ENCODE assay signal across 1 cellular context in the genomic region with DNA sequence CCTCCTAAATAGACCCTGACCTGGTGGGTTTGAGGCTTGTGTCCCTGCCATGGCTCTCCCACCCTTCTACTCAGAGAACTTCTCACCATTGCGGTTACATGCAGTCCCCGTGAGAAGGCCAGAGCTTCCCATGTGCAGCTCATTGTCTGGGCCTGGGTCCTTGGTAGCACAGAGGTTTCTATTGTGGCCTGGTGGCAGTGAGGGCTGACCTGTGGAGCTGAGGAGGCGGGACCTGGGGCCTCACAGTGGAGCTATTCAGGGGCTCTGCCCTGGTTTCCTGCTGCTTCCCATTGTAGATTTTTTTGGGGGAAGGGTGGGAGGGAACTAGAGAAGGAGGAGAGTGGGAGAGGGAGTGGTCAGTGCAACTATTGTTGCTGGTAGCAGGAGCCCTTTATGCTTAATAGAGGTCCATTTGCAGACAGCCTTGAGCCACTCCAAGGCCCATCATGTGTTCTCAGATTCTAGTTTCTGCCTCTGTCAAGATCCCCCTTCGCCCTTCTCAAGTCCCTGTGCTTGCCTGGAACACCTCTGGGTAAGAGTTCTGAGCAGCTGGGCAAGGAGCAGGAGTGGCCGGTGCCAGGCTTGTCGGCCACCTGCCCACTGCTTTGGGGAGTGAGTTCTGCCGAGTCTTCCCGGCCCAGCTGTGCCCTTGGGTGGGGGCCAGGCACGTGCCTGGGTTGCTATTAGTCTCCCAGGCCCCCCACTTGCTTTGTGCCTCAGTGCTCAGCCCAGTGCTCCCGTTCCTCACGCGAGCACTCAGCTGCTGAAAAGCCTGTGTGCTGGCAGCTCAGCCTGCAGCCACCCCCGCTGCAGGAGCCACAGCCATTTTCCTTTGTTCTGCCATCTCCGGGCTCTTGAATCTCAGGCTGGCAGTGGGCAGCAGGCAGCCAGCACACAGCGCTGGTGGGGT.
TF ChIP-seq lines count a peak whose summit lies in the region.

No MANE protein-coding gene starts in this region.

TF ChIP-seq in HepG2, 621 proteins besides CTCF, POLR2A, EP300 and RAD21 (continued from another document and continues in another):
- TF ChIP-seq ZNF687 (CRISPR knock-in tag; IDR thresholded peaks at IDR 0.05): peak; percentile 88
- peak; percentile 46; the same call in 1 of the 2 replicates for TF ChIP-seq SALL1 (CRISPR knock-in tag; IDR thresholded peaks at IDR 0.05)
- TF ChIP-seq SOX6 (IDR thresholded peaks at IDR 0.05): no peak
- peak; percentile 94 for TF ChIP-seq SOX6 (CRISPR knock-in tag; IDR thresholded peaks at IDR 0.05)
- no peak for TF ChIP-seq ZBTB26 (CRISPR knock-in tag; IDR thresholded peaks at IDR 0.05; ENCODE audit: borderline replicate concordance)
- peak; percentile 63 for TF ChIP-seq POLR2G (IDR thresholded peaks at IDR 0.05; ENCODE audit: low read depth, low read length)
- no peak for TF ChIP-seq ZNF558 (CRISPR knock-in tag; IDR thresholded peaks at IDR 0.05; ENCODE audit: borderline replicate concordance)
- TF ChIP-seq ZFP91 (CRISPR knock-in tag; IDR thresholded peaks at IDR 0.05; ENCODE audit: borderline replicate concordance): peak; percentile 49; the same call in 1 of the 2 replicates
- no peak for TF ChIP-seq ZNF484 (CRISPR knock-in tag; IDR thresholded peaks at IDR 0.05; ENCODE audit: borderline replicate concordance, low read depth)
- no peak for TF ChIP-seq ZNF432 (CRISPR knock-in tag; IDR thresholded peaks at IDR 0.05; ENCODE audit: borderline replicate concordance)
- peak; percentile 43; the same call in 1 of the 2 replicates for TF ChIP-seq FOSL2 (CRISPR knock-in tag; IDR thresholded peaks at IDR 0.05)
- TF ChIP-seq ZNF281 (CRISPR knock-in tag; IDR thresholded peaks at IDR 0.05; ENCODE audit: borderline replicate concordance): peak; percentile 74; the same call in 1 of the 2 replicates
- TF ChIP-seq ZNF615 (CRISPR knock-in tag; IDR thresholded peaks at IDR 0.05; ENCODE audit: borderline replicate concordance): no peak
- TF ChIP-seq ZIK1 (CRISPR knock-in tag; IDR thresholded peaks at IDR 0.05; ENCODE audit: borderline replicate concordance, low read depth): 0 out of 2 replicates have a peak, but pooled peaks have one; percentile 51
- peak; percentile 58; the same call in 1 of the 2 replicates for TF ChIP-seq ZNF331 (CRISPR knock-in tag; IDR thresholded peaks at IDR 0.05)
- TF ChIP-seq, protein P1, sequence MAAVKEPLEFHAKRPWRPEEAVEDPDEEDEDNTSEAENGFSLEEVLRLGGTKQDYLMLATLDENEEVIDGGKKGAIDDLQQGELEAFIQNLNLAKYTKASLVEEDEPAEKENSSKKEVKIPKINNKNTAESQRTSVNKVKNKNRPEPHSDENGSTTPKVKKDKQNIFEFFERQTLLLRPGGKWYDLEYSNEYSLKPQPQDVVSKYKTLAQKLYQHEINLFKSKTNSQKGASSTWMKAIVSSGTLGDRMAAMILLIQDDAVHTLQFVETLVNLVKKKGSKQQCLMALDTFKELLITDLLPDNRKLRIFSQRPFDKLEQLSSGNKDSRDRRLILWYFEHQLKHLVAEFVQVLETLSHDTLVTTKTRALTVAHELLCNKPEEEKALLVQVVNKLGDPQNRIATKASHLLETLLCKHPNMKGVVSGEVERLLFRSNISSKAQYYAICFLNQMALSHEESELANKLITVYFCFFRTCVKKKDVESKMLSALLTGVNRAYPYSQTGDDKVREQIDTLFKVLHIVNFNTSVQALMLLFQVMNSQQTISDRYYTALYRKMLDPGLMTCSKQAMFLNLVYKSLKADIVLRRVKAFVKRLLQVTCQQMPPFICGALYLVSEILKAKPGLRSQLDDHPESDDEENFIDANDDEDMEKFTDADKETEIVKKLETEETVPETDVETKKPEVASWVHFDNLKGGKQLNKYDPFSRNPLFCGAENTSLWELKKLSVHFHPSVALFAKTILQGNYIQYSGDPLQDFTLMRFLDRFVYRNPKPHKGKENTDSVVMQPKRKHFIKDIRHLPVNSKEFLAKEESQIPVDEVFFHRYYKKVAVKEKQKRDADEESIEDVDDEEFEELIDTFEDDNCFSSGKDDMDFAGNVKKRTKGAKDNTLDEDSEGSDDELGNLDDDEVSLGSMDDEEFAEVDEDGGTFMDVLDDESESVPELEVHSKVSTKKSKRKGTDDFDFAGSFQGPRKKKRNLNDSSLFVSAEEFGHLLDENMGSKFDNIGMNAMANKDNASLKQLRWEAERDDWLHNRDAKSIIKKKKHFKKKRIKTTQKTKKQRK (IDR thresholded peaks at IDR 0.05; ENCODE audit: low read length): no peak
- TF ChIP-seq IRF2 (CRISPR knock-in tag; IDR thresholded peaks at IDR 0.05): 0 out of 2 replicates have a peak, but pooled peaks have one; percentile 16
- no peak for TF ChIP-seq TRIM22 (IDR thresholded peaks at IDR 0.05)
- TF ChIP-seq ZNF556 (CRISPR knock-in tag; IDR thresholded peaks at IDR 0.05; ENCODE audit: borderline replicate concordance): no peak
- TF ChIP-seq ZMYM4 (CRISPR knock-in tag; IDR thresholded peaks at IDR 0.05): no peak; the same call in 1 of the 2 replicates
- peak; percentile 15; the same call in 1 of the 2 replicates for TF ChIP-seq ARID4A (CRISPR knock-in tag; IDR thresholded peaks at IDR 0.05; ENCODE audit: borderline replicate concordance)
- 0 out of 2 replicates have a peak, but pooled peaks have one; percentile 33 for TF ChIP-seq NRL (CRISPR knock-in tag; IDR thresholded peaks at IDR 0.05; ENCODE audit: borderline replicate concordance)
- peak; percentile 37; the same call in 1 of the 2 replicates for TF ChIP-seq ZNF891 (CRISPR knock-in tag; IDR thresholded peaks at IDR 0.05)
- peak; percentile 54; the same call in 1 of the 2 replicates for TF ChIP-seq PHF21A (CRISPR knock-in tag; IDR thresholded peaks at IDR 0.05)
- peak; percentile 90 for TF ChIP-seq SP5 (CRISPR knock-in tag; IDR thresholded peaks at IDR 0.05; ENCODE audit: borderline replicate concordance, low read depth)
- TF ChIP-seq CBFB (CRISPR knock-in tag; IDR thresholded peaks at IDR 0.05): peak; percentile 19; the same call in 1 of the 2 replicates
